Comparison of ENCODE assay signal across 18 cellular contexts in genomic region chr3:129543999-129544398, GRCh38. TPM values are rescaled to one million over a fixed set of nuclear protein-coding genes. Genes with fewer than 3 reads are reported as not detected.
DNase-seq lines count a peak whose midpoint lies in the region; ATAC-seq, FAIRE-seq and TF ChIP-seq lines count a peak whose summit lies in the region.
"Had no signal": no experiment of that assay in that cellular context is flagged by ENCODE, and none has a peak within 500 bp of the region (broad histone marks: within the 10 kb centered on the region; RNA-seq: fewer than 3 reads in every experiment).

No MANE protein-coding gene starts in this region.

- H3K4me1 ChIP-seq in K562 (replicated peaks in 1 of 2; ENCODE audit: control insufficient read depth in 2 of 2, insufficient read depth in 2 of 2, low read length in 2 of 2): peaks cover 0 to 18% of the 10 kb centered on the region in 2 experiments; a peak in 2 of 5 replicates
- peaks cover 8 to 19% (median 10%) of the 10 kb centered on the region in 4 experiments for H3K4me1 ChIP-seq in H1 (replicated peaks in 1 of 4; ENCODE audit: control insufficient read depth in 3 of 4, insufficient read depth in 4 of 4, low read length in 3 of 4)
- no peaks in the 10 kb centered on the region for H3K4me1 ChIP-seq in right lobe of liver
- no peaks in the 10 kb centered on the region for H3K4me1 ChIP-seq in tibial artery
- H3K4me1 ChIP-seq: BE2C, HAP-1 had no signal

- no peaks in the 10 kb centered on the region for H3K9me3 Mint-ChIP-seq in stimulated activated effector memory CD8-positive, alpha-beta T cell treated with anti-CD3 and anti-CD28 coated beads, Interleukin-12 subunit alpha, Interleukin-12 subunit beta, amount 100 ng/mL, for 72 hours
- H3K9me3 Mint-ChIP-seq: CD4-positive, alpha-beta memory T cell had no signal

- POLR2A ChIA-PET in K562 (lab: Yijun Ruan, JAX) (interaction anchor here (0.6 to 1.5 kb wide), 3 partner anchors 9 to 71 kb away, joined by 3 read pairs; no protein-coding TSS in a partner anchor), H1 (lab: Charles Lee; ENCODE audit: partially characterized antibody) (interaction anchor here (0.9 kb wide), 1 partner anchor 11 kb away, joined by 4 read pairs; no protein-coding TSS in a partner anchor)

- H3K4me3 ChIP-seq in K562: no peak overlapping the region
- H3K4me3 ChIP-seq in H1 (ENCODE audit: extremely low read depth in 1 of 4, insufficient read depth in 2 of 4, low read depth in 3 of 4, low read length in 4 of 4): no peak overlapping the region
- no peak overlapping the region for H3K4me3 ChIP-seq in right lobe of liver
- H3K4me3 ChIP-seq in tibial artery: no peak overlapping the region
- H3K4me3 ChIP-seq: HAP-1 had no signal

- no peak overlapping the region for H3K23ac ChIP-seq in H1 (ENCODE audit: insufficient read length)

- no peak overlapping the region for H2BK120ac ChIP-seq in H1 (replicated peaks; ENCODE audit: low read depth, low read length)

- H2AK5ac ChIP-seq in H1 (ENCODE audit: low read depth, low read length): no peak overlapping the region

- intact Hi-C loops in K562 (cut with micrococcal nuclease) (no loop called here), right lobe of liver (cut with DNase I) (no loop called here), tibial artery (cut with DNase I; ENCODE audit: low total_unique reads) (no loop called here)

- no peaks in the 10 kb centered on the region for H3K79me2 ChIP-seq in K562 (ENCODE audit: control insufficient read depth, insufficient read depth, low read length)
- H3K79me2 ChIP-seq in H1 (ENCODE audit: control insufficient read depth in 1 of 2, insufficient read depth in 2 of 2, low read length in 2 of 2): no peaks in the 10 kb centered on the region

- H3K36me3 ChIP-seq in K562 (ENCODE audit: control insufficient read depth, insufficient read depth, low read length): no peaks in the 10 kb centered on the region
- no peaks in the 10 kb centered on the region for H3K36me3 ChIP-seq in H1 (ENCODE audit: control insufficient read depth in 2 of 4, insufficient read depth in 4 of 4, low read length in 3 of 4)
- no peaks in the 10 kb centered on the region for H3K36me3 ChIP-seq in right lobe of liver
- H3K36me3 ChIP-seq in tibial artery: no peaks in the 10 kb centered on the region
- H3K36me3 ChIP-seq: BE2C, HAP-1 had no signal

- H3K27ac Mint-ChIP-seq in stimulated activated effector memory CD8-positive, alpha-beta T cell treated with anti-CD3 and anti-CD28 coated beads, Interleukin-12 subunit alpha, Interleukin-12 subunit beta, amount 100 ng/mL, for 72 hours: peak overlapping the region; percentile 43
- H3K27ac Mint-ChIP-seq: CD4-positive, alpha-beta memory T cell had no signal

- no peak overlapping the region for H3K4me3 Mint-ChIP-seq in stimulated activated effector memory CD8-positive, alpha-beta T cell treated with anti-CD3 and anti-CD28 coated beads, Interleukin-12 subunit alpha, Interleukin-12 subunit beta, amount 100 ng/mL, for 72 hours
- H3K4me3 Mint-ChIP-seq: CD4-positive, alpha-beta memory T cell had no signal

- peak overlapping the region; percentile 71; the same call in 1 of the 2 replicates for H4K8ac ChIP-seq in H1 (ENCODE audit: extremely low read depth, insufficient read depth, low read length)

- no peaks in the 10 kb centered on the region for H3K79me1 ChIP-seq in H1 (ENCODE audit: low read depth, low read length)

- TF ChIP-seq POLR2A in K562 (conservative IDR thresholded peaks at IDR 0.05): no peak
- no peak for TF ChIP-seq POLR2A in H1 (IDR thresholded peaks at IDR 0.05; ENCODE audit: control extremely low read depth in 1 of 2, low read depth in 2 of 2, low read length in 2 of 2)
- no peak for TF ChIP-seq POLR2A in right lobe of liver (IDR thresholded peaks at IDR 0.05)

- H4K20me1 ChIP-seq in K562 (replicated peaks; ENCODE audit: control insufficient read depth, insufficient read depth, low read length): no peaks in the 10 kb centered on the region
- no peaks in the 10 kb centered on the region for H4K20me1 ChIP-seq in H1 (replicated peaks in 1 of 2; ENCODE audit: control insufficient read depth in 1 of 2, insufficient read depth in 2 of 2, low read length in 2 of 2)

- no peak overlapping the region for H3K56ac ChIP-seq in H1 (replicated peaks; ENCODE audit: insufficient read length, low read depth, low read length)

- H2AFZ ChIP-seq in K562 (ENCODE audit: low read depth, low read length): peak overlapping the region; percentile 22
- H2AFZ ChIP-seq in H1 (ENCODE audit: low read length): no peak overlapping the region

- no peak for ATAC-seq in K562
- ATAC-seq in right lobe of liver: peak; percentile 26 to 68 (median 47)
- no peak for ATAC-seq in stimulated activated effector memory CD8-positive, alpha-beta T cell treated with anti-CD3 and anti-CD28 coated beads, Interleukin-12 subunit alpha, Interleukin-12 subunit beta, amount 100 ng/mL, for 72 hours

- no peak overlapping the region for H3K4me2 ChIP-seq in K562 (ENCODE audit: insufficient read depth, low read length)
- no peak overlapping the region for H3K4me2 ChIP-seq in H1 (ENCODE audit: insufficient read depth in 1 of 2, low read depth in 2 of 2, low read length in 2 of 2)

- no TSS peak for BruUV-seq in K562 (replicated peaks; lab: Mats Ljungman, UMichigan)

- TF ChIP-seq CTCF in K562 (IDR thresholded peaks at IDR 0.05 in 2 of 3, conservative IDR thresholded peaks at IDR 0.05 in 1 of 3; ENCODE audit: insufficient read depth in 2 of 3, low read depth in 1 of 3, low read length in 3 of 3) (no peak), H1 (IDR thresholded peaks at IDR 0.05; ENCODE audit: control extremely low read depth in 1 of 3, insufficient read depth in 1 of 3, low read depth in 1 of 3, low read length in 3 of 3) (no peak), right lobe of liver (IDR thresholded peaks at IDR 0.05) (no peak), tibial artery (IDR thresholded peaks at IDR 0.05) (no peak)

- no peak overlapping the region for H2BK20ac ChIP-seq in H1 (ENCODE audit: low read length)

- peak overlapping the region in 1 of 2 experiments; percentile 26; a peak in 1 of 4 replicates for H3K9ac ChIP-seq in K562 (ENCODE audit: insufficient read depth in 1 of 2, low read depth in 2 of 2, low read length in 2 of 2)
- no peak overlapping the region for H3K9ac ChIP-seq in H1 (replicated peaks in 1 of 4; ENCODE audit: extremely low read depth in 1 of 4, low read depth in 3 of 4, low read length in 3 of 4)

- TF ChIP-seq RAD21 in K562 (CRISPR knock-in tag; conservative IDR thresholded peaks at IDR 0.05 in 1 of 2, IDR thresholded peaks at IDR 0.05 in 1 of 2) (no peak), H1 (IDR thresholded peaks at IDR 0.05 in 1 of 2, conservative IDR thresholded peaks at IDR 0.05 in 1 of 2; ENCODE audit: low read depth in 2 of 2, low read length in 2 of 2) (no peak)

- no peak overlapping the region for H3K14ac ChIP-seq in H1 (ENCODE audit: insufficient read length)

- CTCF ChIA-PET in K562 (lab: Yijun Ruan, JAX; ENCODE audit: low intra/inter-chr PET ratio) (no interaction called here), H1 (lab: Charles Lee; ENCODE audit: partially characterized antibody) (interaction anchor here (0.8 to 1.7 kb wide), 6 partner anchors 10 to 158 kb away, joined by 3 to 5 read pairs (median 4); partner anchors contain the start of gene RHO)

- no peak overlapping the region; the same call in 1 of the 2 replicates for H2BK15ac ChIP-seq in H1 (ENCODE audit: low read length)

- no peaks in the 10 kb centered on the region; a peak in 1 of 5 replicates for H3K27me3 ChIP-seq in K562 (ENCODE audit: control insufficient read depth in 2 of 2, insufficient read depth in 2 of 2, low read length in 2 of 2)
- no peaks in the 10 kb centered on the region for H3K27me3 ChIP-seq in H1 (replicated peaks in 1 of 4; ENCODE audit: control insufficient read depth in 3 of 4, extremely low read depth in 1 of 4, insufficient read depth in 3 of 4, low read length in 3 of 4)
- no peaks in the 10 kb centered on the region for H3K27me3 ChIP-seq in right lobe of liver
- H3K27me3 ChIP-seq in tibial artery: no peaks in the 10 kb centered on the region
- H3K27me3 ChIP-seq: BE2C had no signal

- H3K4ac ChIP-seq in H1 (replicated peaks; ENCODE audit: insufficient read length, low read depth, low read length): no peak overlapping the region

- peaks cover 13% of the 10 kb centered on the region for H3K4me1 Mint-ChIP-seq in stimulated activated effector memory CD8-positive, alpha-beta T cell treated with anti-CD3 and anti-CD28 coated beads, Interleukin-12 subunit alpha, Interleukin-12 subunit beta, amount 100 ng/mL, for 72 hours
- H3K4me1 Mint-ChIP-seq: CD4-positive, alpha-beta memory T cell had no signal

- H3K9me1 ChIP-seq in K562 (ENCODE audit: control insufficient read depth, insufficient read depth, low read length): no peaks in the 10 kb centered on the region

- 22% methylated on average over 6 of the region's 9 CpGs for WGBS in K562 (ENCODE audit: insufficient coverage, low coverage, missing lambda C conversion rate)
- WGBS in H1 (ENCODE audit: extremely low coverage in 1 of 2, insufficient coverage in 1 of 2, insufficient read length in 1 of 2, insufficient replicate concordance in 2 of 2, low coverage in 1 of 2, low lambda C conversion rate in 2 of 2, missing lambda C conversion rate in 1 of 2), 2 experiments: 92% methylated on average over 9 of the region's 9 CpGs; no CpG with 5 or more reads in 1 of the 2 experiments
- 79% methylated on average over 5 of the region's 9 CpGs for WGBS in right lobe of liver (ENCODE audit: insufficient coverage, low coverage, low lambda C conversion rate, missing lambda C conversion rate)

- DNase-seq in K562 (ENCODE audit: extremely low read depth in 1 of 4, low spot score in 3 of 4) (no peak), H1 (ENCODE audit: low read depth in 1 of 2, low spot score in 2 of 2) (no peak), right lobe of liver (no peak), AG08395 (ENCODE audit: low spot score) (no peak), tibial artery (no peak), pons (ENCODE audit: low spot score) (no peak)
- no peak for DNase-seq in stimulated activated effector memory CD8-positive, alpha-beta T cell treated with anti-CD3 and anti-CD28 coated beads, Interleukin-12 subunit alpha, Interleukin-12 subunit beta, amount 100 ng/mL, for 72 hours (ENCODE audit: low spot score in 2 of 2)
- DNase-seq: CD4-positive, alpha-beta memory T cell; DMS79 treated with DMSO at 0.1 percent for 48 hours; EL; GOT3 had no signal

- no peaks in the 10 kb centered on the region for H3K36me3 Mint-ChIP-seq in stimulated activated effector memory CD8-positive, alpha-beta T cell treated with anti-CD3 and anti-CD28 coated beads, Interleukin-12 subunit alpha, Interleukin-12 subunit beta, amount 100 ng/mL, for 72 hours
- H3K36me3 Mint-ChIP-seq: CD4-positive, alpha-beta memory T cell had no signal

- H3K27ac ChIP-seq in K562 (ENCODE audit: extremely low read depth, low read depth, low read length): no peak overlapping the region
- no peak overlapping the region for H3K27ac ChIP-seq in H1 (ENCODE audit: low read depth, low read length)
- H3K27ac ChIP-seq in right lobe of liver: no peak overlapping the region
- no peak overlapping the region for H3K27ac ChIP-seq in tibial artery
- H3K27ac ChIP-seq: C4-2B had no signal

- H3K9me3 ChIP-seq in K562 (replicated peaks; ENCODE audit: control insufficient read depth, insufficient read depth, low read depth, low read length) (no peaks in the 10 kb centered on the region), H1 (ENCODE audit: insufficient read depth in 2 of 2, low read depth in 1 of 2, low read length in 1 of 2) (no peaks in the 10 kb centered on the region), right lobe of liver (no peaks in the 10 kb centered on the region), tibial artery (no peaks in the 10 kb centered on the region)
- H3K9me3 ChIP-seq: BE2C, HAP-1 had no signal

- no peak overlapping the region for H2BK12ac ChIP-seq in H1 (ENCODE audit: low read depth, low read length)

- peak overlapping the region; percentile 62; the same call in 1 of the 2 replicates for H3K18ac ChIP-seq in H1 (ENCODE audit: extremely low read depth, low read length)

- H3K23me2 ChIP-seq in H1 (ENCODE audit: low read depth, low read length): no peaks in the 10 kb centered on the region

- no peak overlapping the region for H4K91ac ChIP-seq in H1 (replicated peaks; ENCODE audit: insufficient read length, low read length)

- FAIRE-seq in K562 (lab: Jason Lieb, UNC): no peak
- FAIRE-seq in H1 (lab: Jason Lieb, UNC): no peak
- FAIRE-seq: A204.1, G401.6, GM12891, HTR-8/SVneo had no signal

- in situ Hi-C loops in K562 (cut with MboI): no loop called here

- no peak overlapping the region for H4K5ac ChIP-seq in H1 (ENCODE audit: insufficient read length, low read depth, low read length)

- TF ChIP-seq EP300 in K562 (IDR thresholded peaks at IDR 0.05; ENCODE audit: low read length): no peak
- TF ChIP-seq EP300 in H1 (IDR thresholded peaks at IDR 0.05; ENCODE audit: borderline replicate concordance in 1 of 2, low read depth in 2 of 2, low read length in 2 of 2): no peak

- no peak overlapping the region for H2BK5ac ChIP-seq in H1 (ENCODE audit: low read depth, low read length)

RNA-seq across cellular contexts. Expression of gene H1-8, which starts 1.0 kb away (rescaled TPM):
- not detected in 2 replicates for total RNA-seq in K562 (2011; cell fraction: chromatin; rRNA removed; ENCODE audit: low replicate concordance)
- not detected in 2 replicates for total RNA-seq in K562 (2011; cell fraction: nucleolus; rRNA removed)
- total RNA-seq in K562 (2011; cell fraction: nucleoplasm; rRNA removed): not detected in 2 replicates
- not detected in 2 replicates for total RNA-seq in K562 (2014; rRNA removed)
- total RNA-seq in K562 (2014; rRNA removed; fragmentation: Illumina TruSeq; extraction: Trizol): not detected in 2 replicates
- total RNA-seq in K562 (2015; rRNA removed; fragmentation: Illumina TruSeq; extraction: Trizol): not detected in 2 replicates
- not detected in 2 replicates for total RNA-seq in K562 (2021)
- not detected in 2 replicates for polyA plus RNA-seq in K562 (2011; rRNA removed)
- not detected in 2 replicates for polyA plus RNA-seq in K562 (2011; cell fraction: cytosol; rRNA removed)
- polyA plus RNA-seq in K562 (2011; cell fraction: nucleus; rRNA removed): not detected in 2 replicates
- polyA plus RNA-seq in K562 (2012): not detected in 2 replicates
- polyA plus RNA-seq in K562 (2014; fragmentation: Illumina TruSeq; extraction: Trizol): not detected in 2 replicates
- polyA plus RNA-seq in K562 (2014; fragmentation: Nextera tagmentation; extraction: Ambion mirVana): not detected
- not detected in 2 replicates for polyA plus RNA-seq in K562 (2014; rRNA removed)
- polyA minus RNA-seq in K562 (2011; rRNA and poly(A)+ RNA removed): not detected in 2 replicates
- polyA minus RNA-seq in K562 (2011; cell fraction: cytosol; rRNA and poly(A)+ RNA removed): not detected in 2 replicates
- not detected in 2 replicates for polyA minus RNA-seq in K562 (2011; cell fraction: nucleus; rRNA and poly(A)+ RNA removed)
- total RNA-seq in H1 (2021; fragmentation: NEBNext Ultra II Directional; extraction: Animal tissue kit (Norgen Biotek cat#: 25700)): not detected in 2 replicates
- polyA plus RNA-seq in H1 (2011; rRNA removed): not detected in 2 replicates
- polyA plus RNA-seq in H1 (2011; cell fraction: cytosol; rRNA removed): not detected
- not detected for polyA plus RNA-seq in H1 (2011; cell fraction: nucleus; rRNA removed)
- polyA plus RNA-seq in H1 (2012, experiment 1 of 2): not detected in 4 replicates
- polyA plus RNA-seq in H1 (2012, experiment 2 of 2): not detected
- not detected for polyA plus RNA-seq in H1 (2013, experiment 1 of 2)
- polyA plus RNA-seq in H1 (2013, experiment 2 of 2): not detected
- not detected in 2 replicates for polyA minus RNA-seq in H1 (2011; rRNA and poly(A)+ RNA removed)
- polyA minus RNA-seq in H1 (2011; cell fraction: cytosol; rRNA and poly(A)+ RNA removed): not detected
- polyA minus RNA-seq in H1 (2011; cell fraction: nucleus; rRNA and poly(A)+ RNA removed): not detected
- not detected for total RNA-seq in right lobe of liver
- total RNA-seq: CD4-positive, alpha-beta memory T cell had no signal
- polyA plus RNA-seq: CD4-positive, alpha-beta memory T cell had no signal

RNA-seq across cellular contexts. Expression of gene RHO, which starts 15.6 kb away (rescaled TPM):
- total RNA-seq in K562 (2011; cell fraction: chromatin; rRNA removed; ENCODE audit: low replicate concordance): not detected in 2 replicates
- not detected in 2 replicates for total RNA-seq in K562 (2011; cell fraction: nucleolus; rRNA removed)
- total RNA-seq in K562 (2011; cell fraction: nucleoplasm; rRNA removed): not detected in 2 replicates
- total RNA-seq in K562 (2014; rRNA removed) (not detected in 2 replicates), K562 (2014; rRNA removed; fragmentation: Illumina TruSeq; extraction: Trizol) (not detected in 2 replicates), K562 (2015; rRNA removed; fragmentation: Illumina TruSeq; extraction: Trizol) (not detected in 2 replicates), K562 (2021) (not detected in 2 replicates), right lobe of liver (not detected)
- polyA plus RNA-seq in K562 (2011; rRNA removed) (not detected in 2 replicates), K562 (2014; fragmentation: Illumina TruSeq; extraction: Trizol) (not detected in 2 replicates), K562 (2014; fragmentation: Nextera tagmentation; extraction: Ambion mirVana) (not detected), K562 (2014; rRNA removed) (not detected in 2 replicates), H1 (2011; rRNA removed) (not detected in 2 replicates)
- polyA plus RNA-seq in K562 (2011; cell fraction: cytosol; rRNA removed): not detected in 2 replicates
- not detected in 2 replicates for polyA plus RNA-seq in K562 (2011; cell fraction: nucleus; rRNA removed)
- polyA plus RNA-seq in K562 (2012): not detected in 2 replicates
- polyA minus RNA-seq in K562 (2011; rRNA and poly(A)+ RNA removed): 0.06 TPM in 1 of 2 replicates, not detected in the other
- not detected in 2 replicates for polyA minus RNA-seq in K562 (2011; cell fraction: cytosol; rRNA and poly(A)+ RNA removed)
- not detected in 2 replicates for polyA minus RNA-seq in K562 (2011; cell fraction: nucleus; rRNA and poly(A)+ RNA removed)
- not detected in 2 replicates for total RNA-seq in H1 (2021; fragmentation: NEBNext Ultra II Directional; extraction: Animal tissue kit (Norgen Biotek cat#: 25700))
- polyA plus RNA-seq in H1 (2011; cell fraction: cytosol; rRNA removed): not detected
- not detected for polyA plus RNA-seq in H1 (2011; cell fraction: nucleus; rRNA removed)
- polyA plus RNA-seq in H1 (2012, experiment 1 of 2): not detected in 4 replicates
- polyA plus RNA-seq in H1 (2012, experiment 2 of 2): not detected
- polyA plus RNA-seq in H1 (2013, experiment 1 of 2): not detected
- polyA plus RNA-seq in H1 (2013, experiment 2 of 2): not detected
- not detected in 2 replicates for polyA minus RNA-seq in H1 (2011; rRNA and poly(A)+ RNA removed)
- polyA minus RNA-seq in H1 (2011; cell fraction: cytosol; rRNA and poly(A)+ RNA removed): not detected
- 0.20 TPM for polyA minus RNA-seq in H1 (2011; cell fraction: nucleus; rRNA and poly(A)+ RNA removed)
- total RNA-seq: CD4-positive, alpha-beta memory T cell had no signal
- polyA plus RNA-seq: CD4-positive, alpha-beta memory T cell had no signal

Comparison
In these comparisons a context has a peak if more than half of its experiments do, and no peak if none do; other contexts are left out.
1. ATAC-seq: peak in right lobe of liver (4 of 4); none in K562 (single experiment) and stimulated activated effector memory CD8-positive, alpha-beta T cell treated with anti-CD3 and anti-CD28 coated beads, Interleukin-12 subunit alpha, Interleukin-12 subunit beta, amount 100 ng/mL, for 72 hours (single experiment).